ENCODE assay signal across 9 cellular contexts in the genomic region with DNA sequence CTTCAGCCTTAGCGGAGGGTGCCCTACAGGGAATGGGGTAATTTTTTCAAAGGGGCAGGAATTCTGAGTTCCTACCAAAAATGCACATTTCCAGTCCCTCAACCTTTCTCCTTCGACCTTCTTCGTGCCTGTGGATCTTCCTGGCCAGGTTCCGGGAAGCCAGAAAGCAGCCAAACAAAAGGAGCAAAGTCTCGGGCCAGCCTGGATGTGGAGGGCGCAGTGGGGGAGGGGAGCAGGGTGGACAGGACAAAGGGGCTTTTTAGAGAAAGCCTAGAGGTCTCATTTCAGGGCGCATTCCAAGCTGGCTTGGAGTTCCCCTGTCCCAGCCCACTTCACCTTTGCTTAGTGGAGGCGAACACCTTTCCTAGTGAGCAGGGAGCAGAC. TPM values are rescaled to one million over a fixed set of nuclear protein-coding genes. Genes with fewer than 3 reads are reported as not detected.
DNase-seq lines count a peak whose midpoint lies in the region; ATAC-seq, FAIRE-seq and TF ChIP-seq lines count a peak whose summit lies in the region.
"Had no signal": no experiment of that assay in that cellular context is flagged by ENCODE, and none has a peak within 500 bp of the region (broad histone marks: within the 10 kb centered on the region; RNA-seq: fewer than 3 reads in every experiment).

No MANE protein-coding gene starts in this region.

- no peaks in the 10 kb centered on the region for H3K9me3 ChIP-seq in A549

- H3K4me1 Mint-ChIP-seq in chondrocyte (ENCODE audit: low read depth), result peaks cover 54% of the 10 kb centered on the region
- peaks cover 55% of the 10 kb centered on the region for H3K4me1 Mint-ChIP-seq in mesothelial cell of epicardium

- H3K27ac Mint-ChIP-seq in chondrocyte (ENCODE audit: unreplicated experiment) (peak overlapping the region; percentile 54), mesothelial cell of epicardium (peak overlapping the region; percentile 92)

- H3K4me3 Mint-ChIP-seq in chondrocyte (ENCODE audit: unreplicated experiment), result peak overlapping the region; percentile 87
- H3K4me3 Mint-ChIP-seq in mesothelial cell of epicardium, result peak overlapping the region; percentile 94

- peak overlapping the region; percentile 94 for H3K4me2 ChIP-seq in A549

- TF ChIP-seq CTCF in A549 (IDR thresholded peaks at IDR 0.05), result no peak
- no peak for TF ChIP-seq CTCF in chondrocyte (IDR thresholded peaks at IDR 0.05)
- TF ChIP-seq CTCF in mesothelial cell of epicardium (IDR thresholded peaks at IDR 0.05; ENCODE audit: unreplicated experiment), result no peak

- CTCF ChIA-PET in A549 (lab: Yijun Ruan, JAX), result interaction anchor here (0.6 to 5.8 kb wide), 29 partner anchors 8 to 264 kb away, joined by 3 to 57 read pairs (median 5); no protein-coding TSS in a partner anchor

- H3K27ac ChIP-seq in A549, result peak overlapping the region; percentile 100

- H3K36me3 Mint-ChIP-seq in chondrocyte (ENCODE audit: low read depth), result no peaks in the 10 kb centered on the region
- H3K36me3 Mint-ChIP-seq in mesothelial cell of epicardium, result no peaks in the 10 kb centered on the region

- H3K4me1 ChIP-seq in A549, result peaks cover 54% of the 10 kb centered on the region

- ATAC-seq in A549, result no peak; a peak in 1 of 6 replicates
- ATAC-seq in HG02981 (IDR thresholded peaks at IDR 0.05; ENCODE audit: unreplicated experiment), result no peak
- ATAC-seq in GM18873 (IDR thresholded peaks at IDR 0.05; ENCODE audit: low FRiP score, unreplicated experiment), result no peak

- no peak; a peak in 1 of 5 replicates for TF ChIP-seq RAD21 in A549 (conservative IDR thresholded peaks at IDR 0.05 in 1 of 2, IDR thresholded peaks at IDR 0.05 in 1 of 2)

- DNase-seq in A549 (ENCODE audit: low read depth in 1 of 2, low spot score in 1 of 2), result peak in 1 of 2 experiments; percentile 52
- DNase-seq in HK-2 (ENCODE audit: unreplicated experiment), result peak; percentile 52
- no peak for DNase-seq in chondrocyte (ENCODE audit: low spot score)
- DNase-seq in mesothelial cell of epicardium (ENCODE audit: low spot score in 2 of 2, unreplicated experiment in 2 of 2), result peak in 1 of 2 experiments; percentile 56
- DNase-seq in central memory CD4-positive, alpha-beta T cell, result no peak
- no peak for DNase-seq in NCI-H446 treated with DMSO at 0.1 percent for 48 hours (lab: John Stamatoyannopoulos, UW)

- H3K4me3 ChIP-seq in A549, result peak overlapping the region; percentile 68

- 1% methylated on average over 8 of the region's 8 CpGs for WGBS in A549 (ENCODE audit: missing lambda C conversion rate)

- H3K27me3 Mint-ChIP-seq in chondrocyte (ENCODE audit: low read depth) (peaks cover 2% of the 10 kb centered on the region), mesothelial cell of epicardium (ENCODE audit: low read depth) (no peaks in the 10 kb centered on the region)

- H3K9me3 Mint-ChIP-seq in chondrocyte (ENCODE audit: low read depth) (no peaks in the 10 kb centered on the region), mesothelial cell of epicardium (no peaks in the 10 kb centered on the region)

- TF ChIP-seq EP300 in A549 (IDR thresholded peaks at IDR 0.05), result no peak

- TF ChIP-seq POLR2A in A549 (IDR thresholded peaks at IDR 0.05; ENCODE audit: low read length), result no peak

- FAIRE-seq in A549 (lab: Jason Lieb, UNC), result no peak
- FAIRE-seq: islet of Langerhans had no signal

- POLR2A ChIA-PET in A549 (lab: Yijun Ruan, JAX), result interaction anchor here (0.6 to 1.7 kb wide), 4 partner anchors 13 to 905 kb away, joined by 3 to 6 read pairs (median 4); no protein-coding TSS in a partner anchor

TF ChIP-seq in A549, 52 proteins besides CTCF, POLR2A, EP300 and RAD21:
- TF ChIP-seq FOXS1 (CRISPR knock-in tag; IDR thresholded peaks at IDR 0.05), result no peak
- TF ChIP-seq CBX2 (IDR thresholded peaks at IDR 0.05; ENCODE audit: borderline replicate concordance, low read depth), result no peak
- no peak for TF ChIP-seq HOXB13 (CRISPR knock-in tag; IDR thresholded peaks at IDR 0.05; ENCODE audit: low read depth)
- TF ChIP-seq MAFK (IDR thresholded peaks at IDR 0.05; ENCODE audit: partially characterized antibody), result no peak
- TF ChIP-seq, protein P1, sequence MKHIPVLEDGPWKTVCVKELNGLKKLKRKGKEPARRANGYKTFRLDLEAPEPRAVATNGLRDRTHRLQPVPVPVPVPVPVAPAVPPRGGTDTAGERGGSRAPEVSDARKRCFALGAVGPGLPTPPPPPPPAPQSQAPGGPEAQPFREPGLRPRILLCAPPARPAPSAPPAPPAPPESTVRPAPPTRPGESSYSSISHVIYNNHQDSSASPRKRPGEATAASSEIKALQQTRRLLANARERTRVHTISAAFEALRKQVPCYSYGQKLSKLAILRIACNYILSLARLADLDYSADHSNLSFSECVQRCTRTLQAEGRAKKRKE (CRISPR knock-in tag; IDR thresholded peaks at IDR 0.05; ENCODE audit: low read depth), result no peak

RNA-seq across cellular contexts. Expression of gene INAVA, which starts 2.9 kb away (rescaled TPM):
- 40.0 and 51.3 TPM in 2 replicates for polyA plus RNA-seq in A549 (2011; rRNA removed)
- 48.7 and 59.6 TPM in 2 replicates for polyA plus RNA-seq in A549 (2012; cell fraction: cytosol; rRNA removed)
- polyA plus RNA-seq in A549 (2012; cell fraction: nucleus; rRNA removed), result 135 and 152 TPM in 2 replicates
- polyA plus RNA-seq in A549 (2017; fragmentation: RNase III; extraction: RNeasy Plus Mini Kit Qiagen cat#74134 plus additional on column Dnase treatment), result 38.6 to 50.2 TPM (median 43.7 TPM) in 3 replicates
- polyA minus RNA-seq in A549 (2011; rRNA and poly(A)+ RNA removed), result 49.6 and 58.9 TPM in 2 replicates
- 3.8 to 6.8 TPM (median 5.0 TPM) in 3 replicates for total RNA-seq in chondrocyte
- total RNA-seq in mesothelial cell of epicardium, result 34.6 to 36.6 TPM (median 35.7 TPM) in 3 replicates

RNA-seq across cellular contexts. Expression of gene GPR25, which starts 19.0 kb away (rescaled TPM):
- polyA plus RNA-seq in A549 (2011; rRNA removed), result not detected in 2 replicates
- polyA plus RNA-seq in A549 (2012; cell fraction: cytosol; rRNA removed), result 0.06 TPM in 1 of 2 replicates, not detected in the other
- 0.12 and 0.28 TPM in 2 replicates for polyA plus RNA-seq in A549 (2012; cell fraction: nucleus; rRNA removed)
- polyA plus RNA-seq in A549 (2017; fragmentation: RNase III; extraction: RNeasy Plus Mini Kit Qiagen cat#74134 plus additional on column Dnase treatment), result not detected in 3 replicates
- polyA minus RNA-seq in A549 (2011; rRNA and poly(A)+ RNA removed), result not detected in 2 replicates
- not detected in 3 replicates for total RNA-seq in chondrocyte
- 0.25 TPM in 1 of 3 replicates, not detected in the others for total RNA-seq in mesothelial cell of epicardium
